Comparison of ENCODE assay signal across 19 cellular contexts in the genomic region with DNA sequence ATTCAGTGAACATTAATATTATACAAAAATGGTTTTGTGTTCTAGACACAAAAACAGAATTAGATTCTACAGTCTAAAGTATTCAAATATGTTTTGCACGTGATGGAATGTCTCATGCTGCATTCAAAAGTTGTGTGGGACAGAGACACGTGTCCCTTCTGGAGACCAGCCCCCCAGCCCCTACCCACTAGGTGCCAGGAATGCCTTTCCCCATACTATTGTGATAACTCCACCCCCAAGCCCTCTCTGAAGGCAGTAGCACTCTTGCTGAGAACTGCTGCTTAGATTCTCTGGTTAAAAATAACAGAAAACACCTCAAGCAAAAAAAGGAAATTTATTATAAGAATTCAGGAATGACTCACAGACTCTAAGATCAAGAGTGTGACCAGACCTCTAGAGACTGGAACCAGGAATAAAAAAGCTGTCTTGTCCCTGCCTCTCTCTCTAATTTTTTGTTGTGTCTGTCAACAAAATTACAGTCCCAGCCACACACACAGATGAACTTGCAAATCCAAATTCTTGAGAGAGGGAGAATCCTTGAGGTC. TPM values are rescaled to one million over a fixed set of nuclear protein-coding genes. Genes with fewer than 3 reads are reported as not detected.
DNase-seq lines count a peak whose midpoint lies in the region; ATAC-seq and TF ChIP-seq lines count a peak whose summit lies in the region.
"Had no signal": no experiment of that assay in that cellular context is flagged by ENCODE, and none has a peak within 500 bp of the region (broad histone marks: within the 10 kb centered on the region; RNA-seq: fewer than 3 reads in every experiment).

No MANE protein-coding gene starts in this region.

- no peak for ATAC-seq in activated T-helper 17 cell treated with anti-CD3 and anti-CD28 coated beads, Interleukin-2, amount 50 U/mL, for 72 hours (replicated peaks)
- no peak for ATAC-seq in HG03469 (IDR thresholded peaks at IDR 0.05; ENCODE audit: unreplicated experiment)
- ATAC-seq in GM21825 (IDR thresholded peaks at IDR 0.05; ENCODE audit: unreplicated experiment): no peak
- ATAC-seq: HepG2 had no signal

- H3K27ac ChIP-seq in stomach: no peak overlapping the region

- no peaks in the 10 kb centered on the region for H3K27me3 ChIP-seq in stomach

- no peaks in the 10 kb centered on the region for H3K9me3 ChIP-seq in stomach

- no peak for TF ChIP-seq POLR2A in stomach (IDR thresholded peaks at IDR 0.05)

- H3K9me3 Mint-ChIP-seq in activated T-cell treated with anti-CD3 and anti-CD28 coated beads, Interleukin-2, amount 50 U/mL, for 24 hours: no peaks in the 10 kb centered on the region
- no peaks in the 10 kb centered on the region for H3K9me3 Mint-ChIP-seq in activated T-helper 17 cell treated with anti-CD3 and anti-CD28 coated beads, Interleukin-2, amount 50 U/mL, for 72 hours
- no peaks in the 10 kb centered on the region for H3K9me3 Mint-ChIP-seq in activated CD4-positive, alpha-beta T cell treated with anti-CD3 and anti-CD28 coated beads, Interleukin-2, amount 10 ng/mL, durations not matched to agents 24 days and 14 days

- H3K4me3 Mint-ChIP-seq in activated T-cell treated with anti-CD3 and anti-CD28 coated beads, Interleukin-2, amount 50 U/mL, for 24 hours: no peak overlapping the region
- no peak overlapping the region for H3K4me3 Mint-ChIP-seq in activated T-helper 17 cell treated with anti-CD3 and anti-CD28 coated beads, Interleukin-2, amount 50 U/mL, for 72 hours
- H3K4me3 Mint-ChIP-seq in activated CD4-positive, alpha-beta T cell treated with anti-CD3 and anti-CD28 coated beads, Interleukin-2, amount 10 ng/mL, durations not matched to agents 24 days and 14 days: no peak overlapping the region
- H3K4me3 Mint-ChIP-seq: CD14-positive monocyte had no signal

- H3K36me3 ChIP-seq in stomach: peaks cover 0 to 39% (median 36%) of the 10 kb centered on the region in 4 donors

- H3K27ac Mint-ChIP-seq in activated T-cell treated with anti-CD3 and anti-CD28 coated beads, Interleukin-2, amount 50 U/mL, for 24 hours: peak overlapping the region; percentile 29
- peak overlapping the region; percentile 50 for H3K27ac Mint-ChIP-seq in activated T-helper 17 cell treated with anti-CD3 and anti-CD28 coated beads, Interleukin-2, amount 50 U/mL, for 72 hours
- H3K27ac Mint-ChIP-seq in activated CD4-positive, alpha-beta T cell treated with anti-CD3 and anti-CD28 coated beads, Interleukin-2, amount 10 ng/mL, durations not matched to agents 24 days and 14 days: no peak overlapping the region

- no peak for DNase-seq in activated T-cell treated with anti-CD3 and anti-CD28 coated beads, Interleukin-2, amount 50 U/mL, for 24 hours
- DNase-seq in activated T-cell treated with anti-CD3 and anti-CD28 coated beads, Interleukin-2, amount 50 U/mL, for 48 hours: no peak
- DNase-seq in kidney glomerular epithelial cell (lab: John Stamatoyannopoulos, UW) (peak; percentile 43), stomach (no peak)
- DNase-seq in activated CD4-positive, alpha-beta T cell treated with anti-CD3 and anti-CD28 coated beads, Interleukin-2, amount 10 ng/mL, durations not matched to agents 24 days and 14 days: no peak
- DNase-seq: 8988T; COR-L47; GDM1; KBM-7; NCI-H1105 treated with DMSO at 0.1 percent for 48 hours; NCI-H1694; NCI-H748 treated with DMSO at 0.1 percent for 48 hours; NK-92 treated with Interleukin-12 subunit alpha and Interleukin-12 subunit beta, amount 100 ng/mL, for 24 hours; Right ventricle myocardium superior had no signal

- no peak for TF ChIP-seq CTCF in stomach (IDR thresholded peaks at IDR 0.05)

- peaks cover 56% of the 10 kb centered on the region for H3K36me3 Mint-ChIP-seq in activated T-cell treated with anti-CD3 and anti-CD28 coated beads, Interleukin-2, amount 50 U/mL, for 24 hours (ENCODE audit: low read depth)
- H3K36me3 Mint-ChIP-seq in activated T-helper 17 cell treated with anti-CD3 and anti-CD28 coated beads, Interleukin-2, amount 50 U/mL, for 72 hours (ENCODE audit: low read depth): peaks cover 24% of the 10 kb centered on the region
- H3K36me3 Mint-ChIP-seq in activated CD4-positive, alpha-beta T cell treated with anti-CD3 and anti-CD28 coated beads, Interleukin-2, amount 10 ng/mL, durations not matched to agents 24 days and 14 days (ENCODE audit: low read depth): peaks cover 33% of the 10 kb centered on the region

- peaks cover 18% of the 10 kb centered on the region for H3K4me1 Mint-ChIP-seq in activated T-cell treated with anti-CD3 and anti-CD28 coated beads, Interleukin-2, amount 50 U/mL, for 24 hours (ENCODE audit: low read depth)
- no peaks in the 10 kb centered on the region for H3K4me1 Mint-ChIP-seq in activated T-helper 17 cell treated with anti-CD3 and anti-CD28 coated beads, Interleukin-2, amount 50 U/mL, for 72 hours
- H3K4me1 Mint-ChIP-seq in activated CD4-positive, alpha-beta T cell treated with anti-CD3 and anti-CD28 coated beads, Interleukin-2, amount 10 ng/mL, durations not matched to agents 24 days and 14 days: peaks cover 5% of the 10 kb centered on the region

- 40 to 85% (median 72%) methylated on average over 2 of the region's 2 CpGs for WGBS in stomach, 5 donors

- H3K27me3 Mint-ChIP-seq in activated T-cell treated with anti-CD3 and anti-CD28 coated beads, Interleukin-2, amount 50 U/mL, for 24 hours: no peaks in the 10 kb centered on the region
- no peaks in the 10 kb centered on the region for H3K27me3 Mint-ChIP-seq in activated T-helper 17 cell treated with anti-CD3 and anti-CD28 coated beads, Interleukin-2, amount 50 U/mL, for 72 hours
- no peaks in the 10 kb centered on the region for H3K27me3 Mint-ChIP-seq in activated CD4-positive, alpha-beta T cell treated with anti-CD3 and anti-CD28 coated beads, Interleukin-2, amount 10 ng/mL, durations not matched to agents 24 days and 14 days

- no peak for TF ChIP-seq EP300 in stomach (IDR thresholded peaks at IDR 0.05)

- H3K4me3 ChIP-seq in stomach: no peak overlapping the region

- intact Hi-C loops in activated CD4-positive, alpha-beta T cell treated with anti-CD3 and anti-CD28 coated beads, Interleukin-2, amount 10 ng/mL, durations not matched to agents 24 days and 14 days (cut with micrococcal nuclease): no loop called here
- intact Hi-C loops in stomach (cut with DNase I; ENCODE audit: low total_unique reads): loop anchor here (10.0 kb wide), 1 partner anchor 54 kb away; a partner anchor contains a TSS

- H3K4me1 ChIP-seq in stomach: peaks cover 0 to 28% (median 7%) of the 10 kb centered on the region in 4 donors

RNA-seq across cellular contexts. Expression of a gene that starts 57.7 kb away (rescaled TPM):
- 10 to 100 TPM in 1 of 2 donors, 1 to 10 TPM in 1; 5.7 to 11.4 TPM for total RNA-seq in activated T-helper 17 cell treated with anti-CD3 and anti-CD28 coated beads, Interleukin-2, amount 50 U/mL, for 72 hours
- 10.7 and 11.7 TPM in 2 replicates for total RNA-seq in activated CD4-positive, alpha-beta T cell treated with anti-CD3 and anti-CD28 coated beads, Interleukin-2, amount 10 ng/mL, durations not matched to agents 24 days and 14 days
- total RNA-seq in stomach: 10 to 100 TPM in 2 of 5 donors, 1 to 10 TPM in 2, under 1 TPM in 1; 0.58 to 24.8 (median 5.3) TPM
- 1 to 10 TPM; 1.7 to 3.1 (median 2.6) TPM for polyA plus RNA-seq in stomach
